In the genomic region with DNA sequence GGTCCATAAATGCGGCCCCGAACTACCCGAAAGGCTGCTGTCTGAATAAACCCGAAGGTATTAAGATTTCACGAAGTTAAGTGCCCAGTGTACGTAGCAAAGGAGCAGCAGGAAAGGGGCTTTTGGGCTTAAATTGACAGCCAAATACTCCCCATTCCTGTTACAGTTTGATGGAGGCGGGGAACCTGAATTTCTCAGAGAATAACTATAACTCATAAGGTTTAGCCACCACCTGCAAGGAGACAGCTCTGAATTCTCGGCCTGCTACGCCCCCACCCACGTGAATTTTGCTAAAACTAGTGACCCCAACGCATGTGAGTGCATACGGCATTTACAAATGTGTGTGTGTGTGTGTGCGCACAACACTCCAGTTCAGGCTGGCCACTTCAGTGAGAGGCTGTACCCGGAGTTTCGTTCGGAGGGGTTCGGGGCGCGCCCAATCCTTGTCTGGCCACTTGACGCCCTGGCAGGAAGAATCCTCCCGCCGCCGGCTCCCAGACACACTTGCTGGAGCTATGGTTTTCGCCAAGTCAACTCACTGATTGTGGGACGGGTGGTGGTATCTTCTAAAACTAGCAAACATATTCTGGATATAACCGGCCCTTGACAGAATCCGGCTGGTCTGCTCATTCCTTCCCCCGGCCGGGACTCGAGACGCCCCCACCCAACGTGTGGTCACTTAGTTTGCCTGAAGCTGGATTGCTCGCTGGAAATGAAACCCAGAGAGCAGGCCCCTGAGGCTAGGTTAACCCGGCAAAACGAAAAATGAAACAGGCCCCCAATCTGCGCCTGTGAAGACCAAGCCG, we compare ENCODE assay signal across 8 cellular contexts. TPM values are rescaled to one million over a fixed set of nuclear protein-coding genes. Genes with fewer than 3 reads are reported as not detected.
DNase-seq lines count a peak whose midpoint lies in the region; ATAC-seq and TF ChIP-seq lines count a peak whose summit lies in the region.

No MANE protein-coding gene starts in this region.

- peaks cover 29% of the 10 kb centered on the region for H3K4me1 ChIP-seq in OCI-LY1 (ENCODE audit: insufficient read depth, low read length, severe bottlenecking)
- peaks cover 44% of the 10 kb centered on the region for H3K4me1 ChIP-seq in psoas muscle

- H3K9me3 ChIP-seq in OCI-LY1 (ENCODE audit: low read length) (no peaks in the 10 kb centered on the region), psoas muscle (no peaks in the 10 kb centered on the region)

- H3K36me3 ChIP-seq in OCI-LY1 (ENCODE audit: insufficient read depth, low read length) (peaks cover 57% of the 10 kb centered on the region), psoas muscle (ENCODE audit: insufficient read depth in 1 of 2, low read depth in 1 of 2) (no peaks in the 10 kb centered on the region)

- no peaks in the 10 kb centered on the region for H4K20me1 ChIP-seq in OCI-LY1 (ENCODE audit: insufficient read depth, low read length)

- 11 to 15% (median 12%) methylated on average over 37 of the region's 37 CpGs for WGBS in psoas muscle, 3 donors

- no peaks in the 10 kb centered on the region for H3K9me2 ChIP-seq in OCI-LY1 (ENCODE audit: low read depth, low read length)

- H3K4me3 ChIP-seq in GM08714 (ENCODE audit: low read length) (peak overlapping the region; percentile 74; the same call in 1 of the 2 replicates), OCI-LY1 (ENCODE audit: low read depth, low read length, poor library complexity, severe bottlenecking) (peak overlapping the region; percentile 85), fibroblast of the aortic adventitia (ENCODE audit: low read depth, low read length) (peak overlapping the region; percentile 47), psoas muscle (peak overlapping the region; percentile 68)

- H3K27ac ChIP-seq in OCI-LY1 (ENCODE audit: low read depth, low read length, poor library complexity, severe bottlenecking) (no peak overlapping the region), psoas muscle (no peak overlapping the region)

- H2AFZ ChIP-seq in OCI-LY1 (ENCODE audit: low read length), result no peak overlapping the region

- DNase-seq in fibroblast of the aortic adventitia (ENCODE audit: low read depth) (peak; percentile 24), psoas muscle (no peak), NCI-H2171 treated with DMSO at 0.1 percent for 48 hours (lab: John Stamatoyannopoulos, UW) (no peak), midbrain (lab: John Stamatoyannopoulos, UW) (no peak), DMS79 treated with DMSO at 0.1 percent for 48 hours (lab: John Stamatoyannopoulos, UW) (no peak)

- TF ChIP-seq CTCF in OCI-LY1 (IDR thresholded peaks at IDR 0.05; ENCODE audit: low read length) (no peak), fibroblast of the aortic adventitia (IDR thresholded peaks at IDR 0.05; ENCODE audit: insufficient read depth, low read length) (no peak), psoas muscle (IDR thresholded peaks at IDR 0.05) (no peak)

- no peaks in the 10 kb centered on the region for H3K79me2 ChIP-seq in OCI-LY1 (ENCODE audit: insufficient read depth, low read length)

- H3K27me3 ChIP-seq in OCI-LY1 (ENCODE audit: insufficient read depth, low read length), result no peaks in the 10 kb centered on the region
- H3K27me3 ChIP-seq in psoas muscle (ENCODE audit: insufficient read depth in 3 of 3, low read length in 2 of 3), result peaks cover 0 to 78% (median 54%) of the 10 kb centered on the region in 3 donors

- intact Hi-C loops in psoas muscle (cut with DNase I), result no loop called here

- peak overlapping the region; percentile 73; the same call in 1 of the 2 replicates for H3K9ac ChIP-seq in OCI-LY1 (ENCODE audit: low read length)

- ATAC-seq in psoas muscle, result no peak
- no peak for ATAC-seq in HG03280 (IDR thresholded peaks at IDR 0.05; ENCODE audit: unreplicated experiment)

- peak overlapping the region; percentile 83 for H3K4me2 ChIP-seq in OCI-LY1 (ENCODE audit: low read length)

- no peaks in the 10 kb centered on the region for H3F3A ChIP-seq in OCI-LY1 (ENCODE audit: insufficient read depth, low read length)

RNA-seq across cellular contexts. Expression of a gene that starts 4.9 kb away (rescaled TPM):
- total RNA-seq in fibroblast of the aortic adventitia (ENCODE audit: low replicate concordance) (0.09 and 0.65 TPM in 2 replicates), psoas muscle (under 1 TPM in 3 of 4 donors, not detected in 1; 0.17 to 0.36 (median 0.20) TPM)
- polyA plus RNA-seq in psoas muscle, result under 1 TPM in 2 of 3 donors, not detected in 1; 0.01 to 0.05 TPM
